In genomic region chr11:120037111-120037510, GRCh38 we compare ENCODE assay signal across 23 cellular contexts.
"Had no signal": no experiment of that assay in that cellular context is flagged by ENCODE, and none has a peak within 500 bp of the region (broad histone marks: within the 10 kb centered on the region; RNA-seq: fewer than 3 reads in every experiment).

No MANE protein-coding gene starts in this region.

- H3K9ac ChIP-seq: KMS-11 had no signal

- H3K4me1 Mint-ChIP-seq: IgD-negative memory B cell had no signal

- H3K27me3 ChIP-seq: SJCRH30 had no signal

- ATAC-seq: K562, Panc1, PC-3, Right ventricle myocardium inferior, SK-N-SH treated with all-trans-retinoic acid at 6 μM for 48 hours had no signal

- H3K27ac Mint-ChIP-seq: IgD-negative memory B cell had no signal

- H3K4me3 ChIP-seq: K562, SJCRH30 had no signal

- H3K4me3 Mint-ChIP-seq: IgD-negative memory B cell had no signal

- H3K9me3 ChIP-seq: SJCRH30 had no signal

- H3K36me3 ChIP-seq: SJCRH30 had no signal

- H3K4me2 ChIP-seq: KMS-11 had no signal

- DNase-seq: NCI-H1092, NCI-H1105 treated with DMSO at 0.1 percent for 48 hours, NCI-H1417 treated with DMSO at 0.1 percent for 48 hours, NCI-H146, NCI-H1694 treated with DMSO at 0.1 percent for 48 hours, NCI-H1930, NCI-H2081, NCI-H2107, NCI-H2227 treated with DMSO at 0.1 percent for 48 hours, NCI-H524, NCI-H526 treated with DMSO at 0.1 percent for 48 hours, NCI-H748 treated with DMSO at 0.1 percent for 48 hours, PC-3, SHP77 treated with DMSO at 0.1 percent for 48 hours, SJCRH30 had no signal

- H3K27ac ChIP-seq: HL-60, KMS-11, RWPE1, SJCRH30 had no signal

- H3K4me1 ChIP-seq: SJCRH30 had no signal
